6 cellular contexts compared by ENCODE assay signal in the genomic region with DNA sequence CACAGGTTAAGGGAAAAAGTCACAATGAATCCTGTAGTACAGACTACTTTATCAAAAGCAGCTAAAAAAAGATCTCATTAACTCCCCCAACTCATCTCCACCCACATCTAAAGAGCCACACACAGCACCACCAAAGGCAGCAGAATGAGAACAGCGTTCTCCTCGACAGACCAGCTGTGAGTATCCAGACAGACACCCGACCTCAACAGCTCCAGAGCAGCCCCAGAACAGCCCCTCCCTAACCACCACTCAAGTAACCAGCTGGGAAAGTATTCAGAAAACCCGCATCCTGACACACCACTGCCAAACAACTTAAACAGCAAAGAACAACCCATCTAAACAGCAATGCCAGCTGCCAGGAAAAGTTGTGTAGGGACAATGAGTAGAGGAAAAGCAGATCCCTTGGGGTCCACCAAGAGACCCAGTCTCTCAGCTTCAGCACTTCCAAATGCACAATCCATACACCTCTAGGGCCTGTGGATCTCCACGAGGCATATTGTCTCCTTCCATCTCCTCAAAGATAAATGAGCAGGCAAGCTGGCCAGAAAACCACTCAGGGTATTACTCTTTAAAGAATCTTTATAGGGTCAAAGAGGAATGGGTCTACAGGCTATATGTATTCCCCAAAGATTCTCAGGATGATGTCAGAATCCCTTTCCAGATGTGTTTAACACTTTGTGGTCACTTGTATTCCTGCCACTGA. TPM values are rescaled to one million over a fixed set of nuclear protein-coding genes. Genes with fewer than 3 reads are reported as not detected.
"Had no signal": no experiment of that assay in that cellular context is flagged by ENCODE, and none has a peak within 500 bp of the region (broad histone marks: within the 10 kb centered on the region; RNA-seq: fewer than 3 reads in every experiment).

No MANE protein-coding gene starts in this region.

RNA-seq across cellular contexts. Expression of gene FAM72D, which starts 50.1 kb away (rescaled TPM):
- total RNA-seq: gastrocnemius medialis, kidney, left lobe of liver, mesenteric fat pad, myocyte had no signal
- polyA plus RNA-seq: naive thymus-derived CD8-positive, alpha-beta T cell had no signal
